Comparison of ENCODE assay signal across 27 cellular contexts in the genomic region with DNA sequence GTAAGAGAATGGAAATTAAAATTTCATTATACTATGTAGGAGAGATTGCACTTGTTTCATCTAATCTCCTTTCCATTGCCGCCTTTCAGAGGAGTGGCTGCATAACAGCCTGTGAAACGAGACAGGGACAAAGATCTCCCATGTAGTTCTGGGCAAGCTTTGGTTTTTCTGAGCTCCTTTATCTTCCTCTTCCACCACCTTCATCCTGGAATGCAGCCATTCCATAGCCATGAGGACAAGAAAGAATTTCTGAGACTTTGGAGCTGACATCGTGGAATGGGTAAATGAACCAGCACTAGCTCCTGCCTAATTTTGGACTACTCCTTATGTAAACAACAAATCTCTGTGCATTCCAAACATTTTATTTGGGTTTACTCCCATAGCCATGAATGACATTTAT.
"Had no signal": no experiment of that assay in that cellular context is flagged by ENCODE, and none has a peak within 500 bp of the region (broad histone marks: within the 10 kb centered on the region; RNA-seq: fewer than 3 reads in every experiment).

No MANE protein-coding gene starts in this region.

- H3K4me1 ChIP-seq: pancreas, prostate gland, right lobe of liver, stomach, thyroid gland, tibial nerve, upper lobe of left lung, vagina had no signal

- H3K27me3 ChIP-seq: neutrophil, pancreas, right lobe of liver, sigmoid colon, stomach, thyroid gland, tibial nerve, upper lobe of left lung, vagina had no signal

- FAIRE-seq: pancreas, small intestine, urothelium cell line had no signal

- H3K36me3 ChIP-seq: neutrophil, pancreas, prostate gland, right lobe of liver, sigmoid colon, stomach, thoracic aorta, thyroid gland, tibial nerve, upper lobe of left lung, vagina had no signal

- H3K9me3 Mint-ChIP-seq: nephron progenitor cell; stimulated activated naive B cell treated with anti-CD40 and anti-IgM and Interleukin-4, amounts not matched to agents 10 μg/mL and 1 μg/mL and 100 μg/mL, for 72 hours; stimulated activated naive CD8-positive, alpha-beta T cell treated with anti-CD3 and anti-CD28 coated beads, Interleukin-15, Interleukin-2, amounts not matched to agents 100 ng/mL and 50 ng/mL, for 24 hours had no signal

- H3K36me3 Mint-ChIP-seq: natural killer cell treated with Interleukin-12 subunit alpha and Interleukin-12 subunit beta and Interleukin-15 and Interleukin-18, amount 100 ng/mL, for 72 hours; stimulated activated effector memory CD8-positive, alpha-beta T cell treated with anti-CD3 and anti-CD28 coated beads, Interleukin-12 subunit alpha, Interleukin-12 subunit beta, amount 100 ng/mL, for 72 hours; stimulated activated naive B cell treated with anti-CD40 and anti-IgM and Interleukin-4, amounts not matched to agents 10 μg/mL and 1 μg/mL and 100 μg/mL, for 72 hours had no signal

- H3K4me3 ChIP-seq: pancreas, prostate gland, right lobe of liver, sigmoid colon, stomach, thoracic aorta, thyroid gland, tibial nerve, upper lobe of left lung, vagina had no signal

- H3K9me3 ChIP-seq: neutrophil, pancreas, prostate gland, right lobe of liver, sigmoid colon, stomach, thoracic aorta, thyroid gland, tibial nerve, upper lobe of left lung, vagina had no signal

- H3K27me3 Mint-ChIP-seq: natural killer cell treated with Interleukin-12 subunit alpha and Interleukin-12 subunit beta and Interleukin-15 and Interleukin-18, amount 100 ng/mL, for 72 hours; stimulated activated naive B cell treated with anti-CD40 and anti-IgM and Interleukin-4, amounts not matched to agents 10 μg/mL and 1 μg/mL and 100 μg/mL, for 72 hours; stimulated activated naive CD8-positive, alpha-beta T cell treated with anti-CD3 and anti-CD28 coated beads, Interleukin-15, Interleukin-2, amounts not matched to agents 100 ng/mL and 50 ng/mL, for 24 hours had no signal

- H3K4me3 Mint-ChIP-seq: natural killer cell treated with Interleukin-12 subunit alpha and Interleukin-12 subunit beta and Interleukin-15 and Interleukin-18, amount 100 ng/mL, for 72 hours; nephron progenitor cell; neural crest cell; stimulated activated effector memory CD8-positive, alpha-beta T cell treated with anti-CD3 and anti-CD28 coated beads, Interleukin-12 subunit alpha, Interleukin-12 subunit beta, amount 100 ng/mL, for 72 hours; stimulated activated naive B cell treated with anti-CD40 and anti-IgM and Interleukin-4, amounts not matched to agents 10 μg/mL and 1 μg/mL and 100 μg/mL, for 72 hours; stimulated activated naive CD8-positive, alpha-beta T cell treated with anti-CD3 and anti-CD28 coated beads, Interleukin-15, Interleukin-2, amounts not matched to agents 100 ng/mL and 50 ng/mL, for 24 hours had no signal

- H3K27ac ChIP-seq: neutrophil, pancreas, prostate gland, right lobe of liver, sigmoid colon, stomach, thoracic aorta, thyroid gland, tibial nerve, upper lobe of left lung, vagina had no signal

- DNase-seq: nephron progenitor cell; nucleus accumbens; pancreas; retina; right cardiac atrium; right lobe of liver; sigmoid colon; small intestine; stimulated activated CD4-positive, alpha-beta T cell treated with anti-CD3 and anti-CD28 coated beads, Interleukin-15, amount 100 ng/mL, for 24 hours; stimulated activated CD4-positive, alpha-beta T cell treated with anti-CD3 and anti-CD28 coated beads, Interleukin-2, amount 100 ng/mL, for 24 hours; stimulated activated CD4-positive, alpha-beta T cell treated with anti-CD3 and anti-CD28 coated beads, Interleukin-2, amount 100 ng/mL, for 48 hours; stimulated activated CD4-positive, alpha-beta T cell treated with anti-CD3 and anti-CD28 coated beads, Interleukin-4, amount 100 ng/mL, for 24 hours; stimulated activated naive B cell treated with anti-CD40 and anti-IgM and Interleukin-4, amounts not matched to agents 10 μg/mL and 1 μg/mL and 100 μg/mL, for 72 hours; stimulated activated naive CD4-positive, alpha-beta T cell treated with Interleukin-2 at 50 U/mL for 16 hours; stomach; thyroid gland; upper lobe of left lung had no signal

- H3K4me1 Mint-ChIP-seq: neural crest cell; stimulated activated effector memory CD8-positive, alpha-beta T cell treated with anti-CD3 and anti-CD28 coated beads, Interleukin-12 subunit alpha, Interleukin-12 subunit beta, amount 100 ng/mL, for 72 hours; stimulated activated naive B cell treated with anti-CD40 and anti-IgM and Interleukin-4, amounts not matched to agents 10 μg/mL and 1 μg/mL and 100 μg/mL, for 72 hours had no signal

- H3K27ac Mint-ChIP-seq: natural killer cell treated with Interleukin-12 subunit alpha and Interleukin-12 subunit beta and Interleukin-15 and Interleukin-18, amount 100 ng/mL, for 72 hours; nephron progenitor cell; stimulated activated effector memory CD8-positive, alpha-beta T cell treated with anti-CD3 and anti-CD28 coated beads, Interleukin-12 subunit alpha, Interleukin-12 subunit beta, amount 100 ng/mL, for 72 hours; stimulated activated naive B cell treated with anti-CD40 and anti-IgM and Interleukin-4, amounts not matched to agents 10 μg/mL and 1 μg/mL and 100 μg/mL, for 72 hours; stimulated activated naive CD8-positive, alpha-beta T cell treated with anti-CD3 and anti-CD28 coated beads, Interleukin-15, Interleukin-2, amounts not matched to agents 100 ng/mL and 50 ng/mL, for 24 hours had no signal
